ENCODE assay signal across 10 cellular contexts in the genomic region with DNA sequence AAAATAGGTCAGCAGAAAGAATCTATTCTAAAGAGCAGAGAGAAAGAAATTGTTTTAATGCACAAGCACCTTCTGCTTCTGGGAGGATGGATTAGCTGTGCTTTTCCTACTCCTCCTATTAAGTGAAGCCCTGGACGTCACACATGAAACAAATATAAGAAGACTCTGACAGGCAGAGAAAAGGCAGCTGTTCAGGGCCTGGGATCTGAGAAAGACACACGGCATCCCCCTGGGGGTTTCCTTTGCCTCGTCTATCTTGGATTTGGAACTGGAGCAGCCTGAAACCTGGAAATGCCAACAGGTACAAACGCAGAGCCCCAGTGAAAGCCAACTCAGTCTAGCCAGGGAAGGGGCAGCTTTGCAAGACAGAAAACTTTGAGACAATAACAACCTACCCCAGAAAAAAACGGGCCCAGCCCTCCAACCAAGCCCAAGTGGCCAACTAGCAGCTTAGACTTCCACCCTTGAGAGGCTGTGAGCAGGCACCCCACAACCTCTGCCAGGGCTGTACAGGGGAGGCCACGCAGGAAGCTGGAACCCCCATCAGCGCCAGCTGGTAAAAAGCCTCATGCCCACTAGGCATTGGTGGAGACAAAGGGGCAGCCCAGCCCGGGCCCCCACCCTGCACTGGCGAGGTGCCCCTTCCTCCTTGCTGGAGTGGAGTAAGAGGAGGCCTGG. TPM values are rescaled to one million over a fixed set of nuclear protein-coding genes. Genes with fewer than 3 reads are reported as not detected.
DNase-seq lines count a peak whose midpoint lies in the region; ATAC-seq and TF ChIP-seq lines count a peak whose summit lies in the region.
"Had no signal": no experiment of that assay in that cellular context is flagged by ENCODE, and none has a peak within 500 bp of the region (broad histone marks: within the 10 kb centered on the region; RNA-seq: fewer than 3 reads in every experiment).

No MANE protein-coding gene starts in this region.

- CTCF ChIA-PET in A673 (lab: Charles Lee), result interaction anchor here (1.4 kb wide), 1 partner anchor 167 kb away, joined by 3 read pairs; no protein-coding TSS in a partner anchor
- CTCF ChIA-PET in HCT116 (lab: Charles Lee), result no interaction called here
- CTCF ChIA-PET in MCF 10A (lab: Yijun Ruan, JAX), result interaction anchor here (0.7 to 1.4 kb wide), 2 partner anchors 145 to 167 kb away, joined by 3 to 5 read pairs; no protein-coding TSS in a partner anchor

- H3K9me2 ChIP-seq in HCT116 (ENCODE audit: insufficient read depth), result no peaks in the 10 kb centered on the region

- H3K36me3 Mint-ChIP-seq in MCF 10A (ENCODE audit: insufficient read depth, unreplicated experiment) (peaks cover 13% of the 10 kb centered on the region), mesothelial cell of epicardium (peaks cover 2% of the 10 kb centered on the region)

- H3K4me1 Mint-ChIP-seq in MCF 10A (ENCODE audit: insufficient read depth, unreplicated experiment), result peaks cover 8% of the 10 kb centered on the region
- peaks cover 35% of the 10 kb centered on the region for H3K4me1 Mint-ChIP-seq in mesothelial cell of epicardium

- no peaks in the 10 kb centered on the region for H3K9me3 Mint-ChIP-seq in MCF 10A (ENCODE audit: unreplicated experiment)
- no peaks in the 10 kb centered on the region for H3K9me3 Mint-ChIP-seq in mesothelial cell of epicardium
- H3K9me3 Mint-ChIP-seq: stimulated activated naive B cell treated with anti-CD40 and anti-IgM and Interleukin-4, amounts not matched to agents 10 μg/mL and 1 μg/mL and 100 μg/mL, for 72 hours had no signal

- no peak overlapping the region for H3K4me2 ChIP-seq in HCT116 (ENCODE audit: low read length)

- intact Hi-C loops in A673 (cut with micrococcal nuclease; ENCODE audit: unreplicated experiment) (no loop called here), HCT116 (cut with micrococcal nuclease) (no loop called here), MCF 10A (cut with micrococcal nuclease) (loop anchor here (10.0 kb wide), 1 partner anchor 166 kb away; no protein-coding TSS in a partner anchor), spleen (cut with DNase I; ENCODE audit: low total_unique reads) (no loop called here)

- BruUV-seq in A673 (replicated peaks; lab: Mats Ljungman, UMichigan) (no TSS peak), HCT116 (replicated peaks; lab: Mats Ljungman, UMichigan) (no TSS peak), MCF 10A (replicated peaks; lab: Mats Ljungman, UMichigan) (no TSS peak)

- H3K27ac ChIP-seq in A673 (ENCODE audit: low read depth, low read length, poor library complexity, severe bottlenecking) (peak overlapping the region; percentile 60), HCT116 (ENCODE audit: low read depth, low read length) (peak overlapping the region; percentile 11; the same call in 1 of the 2 replicates), spleen (peak overlapping the region in 2 of 8 donors; percentile 24 to 40)

- no peak for TF ChIP-seq POLR2A in HCT116 (IDR thresholded peaks at IDR 0.05; ENCODE audit: borderline replicate concordance, extremely low read depth, insufficient read depth, insufficient read length)
- TF ChIP-seq POLR2A in spleen (IDR thresholded peaks at IDR 0.05), result no peak

- H3K9ac ChIP-seq in HCT116 (ENCODE audit: low read length), result no peak overlapping the region

- H3K9me3 ChIP-seq in A673 (ENCODE audit: low read depth, low read length, poor library complexity, severe bottlenecking) (no peaks in the 10 kb centered on the region), HCT116 (ENCODE audit: control insufficient read depth in 1 of 2, insufficient read depth in 1 of 2, low read depth in 1 of 2, low read length in 2 of 2) (no peaks in the 10 kb centered on the region), spleen (no peaks in the 10 kb centered on the region)

- no peaks in the 10 kb centered on the region for H3K27me3 ChIP-seq in A673 (replicated peaks; ENCODE audit: insufficient read depth, low read depth, low read length, poor library complexity)
- H3K27me3 ChIP-seq in HCT116 (ENCODE audit: insufficient read depth, low read length), result no peaks in the 10 kb centered on the region
- no peaks in the 10 kb centered on the region for H3K27me3 ChIP-seq in spleen (replicated peaks in 1 of 7)

- peaks cover 16% of the 10 kb centered on the region for H3K4me1 ChIP-seq in A673 (ENCODE audit: insufficient read depth, low read length, poor library complexity, severe bottlenecking)
- H3K4me1 ChIP-seq in HCT116 (ENCODE audit: control insufficient read depth in 1 of 2, insufficient read depth in 2 of 2, low read length in 2 of 2), result peaks cover 14% of the 10 kb centered on the region in 2 experiments
- H3K4me1 ChIP-seq in spleen, result peaks cover 26 to 99% (median 58%) of the 10 kb centered on the region in 6 donors

- H3K4me3 Mint-ChIP-seq in MCF 10A (ENCODE audit: unreplicated experiment) (peak overlapping the region; percentile 65), mesothelial cell of epicardium (no peak overlapping the region)
- H3K4me3 Mint-ChIP-seq: stimulated activated naive B cell treated with anti-CD40 and anti-IgM and Interleukin-4, amounts not matched to agents 10 μg/mL and 1 μg/mL and 100 μg/mL, for 72 hours had no signal

- TF ChIP-seq RAD21 in HCT116 (IDR thresholded peaks at IDR 0.05; ENCODE audit: low read depth), result no peak

- DNase-seq in A673 (ENCODE audit: low spot score) (peak; percentile 65), HCT116 (ENCODE audit: low read depth, low spot score) (no peak), MCF 10A (ENCODE audit: unreplicated experiment) (no peak), mesothelial cell of epicardium (ENCODE audit: low spot score in 2 of 2, unreplicated experiment in 2 of 2) (peak in 1 of 2 experiments; percentile 17), glomerular visceral epithelial cell (ENCODE audit: extremely low spot score) (no peak), retina (no peak), spleen (no peak)
- DNase-seq: effector CD4-positive, alpha-beta T cell; stimulated activated naive B cell treated with anti-CD40 and anti-IgM and Interleukin-4, amounts not matched to agents 10 μg/mL and 1 μg/mL and 100 μg/mL, for 72 hours had no signal

- H3K27ac Mint-ChIP-seq in MCF 10A (ENCODE audit: low read depth, unreplicated experiment), result no peak overlapping the region
- H3K27ac Mint-ChIP-seq in mesothelial cell of epicardium, result peak overlapping the region; percentile 56
- H3K27ac Mint-ChIP-seq: stimulated activated naive B cell treated with anti-CD40 and anti-IgM and Interleukin-4, amounts not matched to agents 10 μg/mL and 1 μg/mL and 100 μg/mL, for 72 hours had no signal

- WGBS in spleen, 5 donors, result 64 to 86% (median 81%) methylated on average over 5 to 9 of the region's 9 CpGs

- RAD21 ChIA-PET in HCT116 (lab: Charles Lee; ENCODE audit: low non-redundant PET in 1 of 2, low total read pairs in 2 of 2, uncharacterized antibody in 2 of 2, unreplicated experiment in 2 of 2), result no interaction called here

- ATAC-seq in HCT116 (no peak), HG02885 (IDR thresholded peaks at IDR 0.05; ENCODE audit: poor library complexity, unreplicated experiment) (no peak)
- ATAC-seq: stimulated activated naive B cell treated with anti-CD40 and anti-IgM and Interleukin-4, amounts not matched to agents 10 μg/mL and 1 μg/mL and 100 μg/mL, for 72 hours had no signal

- H4K20me1 ChIP-seq in HCT116 (ENCODE audit: insufficient read depth), result no peaks in the 10 kb centered on the region

- TF ChIP-seq CTCF in A673 (conservative IDR thresholded peaks at IDR 0.05; ENCODE audit: low read depth, low read length) (no peak), HCT116 (IDR thresholded peaks at IDR 0.05 in 2 of 3, conservative IDR thresholded peaks at IDR 0.05 in 1 of 3; ENCODE audit: borderline replicate concordance in 1 of 3, insufficient read depth in 1 of 3, low read depth in 2 of 3, low read length in 2 of 3) (no peak), MCF 10A (IDR thresholded peaks at IDR 0.05; ENCODE audit: unreplicated experiment) (no peak), mesothelial cell of epicardium (IDR thresholded peaks at IDR 0.05; ENCODE audit: unreplicated experiment) (no peak), spleen (IDR thresholded peaks at IDR 0.05 in 8 of 11, conservative IDR thresholded peaks at IDR 0.05 in 3 of 11) (no peak)

- H3K36me3 ChIP-seq in A673 (ENCODE audit: insufficient read depth, low read length, poor library complexity, severe bottlenecking) (peaks cover 13% of the 10 kb centered on the region), HCT116 (ENCODE audit: control insufficient read depth in 1 of 2, insufficient read depth in 2 of 2, low read length in 2 of 2) (no peaks in the 10 kb centered on the region), spleen (peaks cover 0 to 60% (median 14%) of the 10 kb centered on the region in 6 donors)

- H3K27me3 Mint-ChIP-seq in MCF 10A (ENCODE audit: insufficient read depth, unreplicated experiment), result no peaks in the 10 kb centered on the region
- H3K27me3 Mint-ChIP-seq in mesothelial cell of epicardium (ENCODE audit: low read depth), result no peaks in the 10 kb centered on the region
- H3K27me3 Mint-ChIP-seq: stimulated activated naive B cell treated with anti-CD40 and anti-IgM and Interleukin-4, amounts not matched to agents 10 μg/mL and 1 μg/mL and 100 μg/mL, for 72 hours had no signal

- POLR2A ChIA-PET in A673 (lab: Charles Lee; ENCODE audit: low non-redundant PET), result no interaction called here
- POLR2A ChIA-PET in HCT116 (lab: Charles Lee), result no interaction called here
- POLR2A ChIA-PET in MCF 10A (lab: Yijun Ruan, JAX), result interaction anchor here (1.0 to 1.3 kb wide), 2 partner anchors 10 to 24 kb away, joined by 5 read pairs; no protein-coding TSS in a partner anchor

- peaks cover 52% of the 10 kb centered on the region for H3K79me2 ChIP-seq in HCT116 (ENCODE audit: insufficient read depth, low read length)

- H2AFZ ChIP-seq in HCT116 (ENCODE audit: low read depth, low read length, poor library complexity, severe bottlenecking), result no peak overlapping the region

- no peak overlapping the region for H3K4me3 ChIP-seq in A673 (ENCODE audit: low read depth, low read length, poor library complexity, severe bottlenecking)
- H3K4me3 ChIP-seq in HCT116 (replicated peaks in 1 of 2; ENCODE audit: low read depth in 1 of 2, low read length in 2 of 2), result no peak overlapping the region
- H3K4me3 ChIP-seq in spleen, result no peak overlapping the region

TF ChIP-seq in HCT116, 20 proteins besides CTCF, POLR2A, EP300 and RAD21 (continues in another document):
- TF ChIP-seq YY1 (IDR thresholded peaks at IDR 0.05; ENCODE audit: extremely low read depth, insufficient replicate concordance, low read depth, low read length), result no peak

RNA-seq across cellular contexts. Expression of gene CERK, which starts 7.3 kb away (rescaled TPM):
- total RNA-seq in A673 (2021) (55.6 and 58.8 TPM in 2 replicates), HCT116 (2021; ENCODE audit: unreplicated experiment) (35.0 TPM), MCF 10A (2022) (11.6 and 20.2 TPM in 2 replicates), mesothelial cell of epicardium (50.7 to 51.9 TPM (median 51.3 TPM) in 3 replicates), spleen (10 to 100 TPM; 31.3 to 47.1 (median 40.6) TPM)
- polyA plus RNA-seq in HCT116 (2012), result 24.9 and 28.5 TPM in 2 replicates
- 10 to 100 TPM; 13.7 to 17.1 (median 14.5) TPM for polyA plus RNA-seq in spleen

RNA-seq across cellular contexts. Expression of gene TBC1D22A, which starts 31.7 kb away (rescaled TPM):
- total RNA-seq in A673 (2021) (22.5 and 23.5 TPM in 2 replicates), HCT116 (2021; ENCODE audit: unreplicated experiment) (20.9 TPM), MCF 10A (2022) (26.0 and 27.7 TPM in 2 replicates), mesothelial cell of epicardium (26.2 to 26.7 TPM (median 26.6 TPM) in 3 replicates), spleen (10 to 100 TPM; 40.1 to 66.9 (median 54.8) TPM)
- 18.6 and 19.1 TPM in 2 replicates for polyA plus RNA-seq in HCT116 (2012)
- 10 to 100 TPM; 17.2 to 34.0 (median 25.9) TPM for polyA plus RNA-seq in spleen
